ENCODE assay signal across 18 cellular contexts in the genomic region with DNA sequence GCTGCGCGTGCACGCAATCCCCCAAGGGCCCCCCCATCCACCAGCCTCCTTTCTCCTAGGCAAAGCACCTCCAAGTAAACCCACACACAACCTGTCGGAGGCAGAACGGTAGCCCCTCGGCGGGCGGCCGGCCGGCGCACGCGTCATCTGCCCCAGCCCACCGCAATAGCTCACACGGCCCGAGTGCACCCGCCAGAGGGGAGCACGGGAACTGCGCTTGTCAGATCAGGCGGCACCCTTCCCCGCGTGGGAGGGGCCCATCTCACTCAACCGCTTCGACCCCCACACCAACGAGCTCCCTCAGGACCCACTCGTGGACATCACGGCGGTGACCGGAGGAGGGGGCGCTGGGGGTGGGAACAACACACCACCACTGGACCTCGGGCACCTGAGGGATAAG.
DNase-seq lines count a peak whose midpoint lies in the region; ATAC-seq and TF ChIP-seq lines count a peak whose summit lies in the region.
"Had no signal": no experiment of that assay in that cellular context is flagged by ENCODE, and none has a peak within 500 bp of the region (broad histone marks: within the 10 kb centered on the region; RNA-seq: fewer than 3 reads in every experiment).

No MANE protein-coding gene starts in this region.

- peaks cover 30% of the 10 kb centered on the region for H3K36me3 Mint-ChIP-seq in GM23338 (ENCODE audit: low read depth)
- H3K36me3 Mint-ChIP-seq: CD4-positive, CD25-positive, alpha-beta regulatory T cell had no signal

- no peak overlapping the region for H3K4me3 Mint-ChIP-seq in GM23338
- H3K4me3 Mint-ChIP-seq: CD4-positive, CD25-positive, alpha-beta regulatory T cell had no signal

- peaks cover 9% of the 10 kb centered on the region for H3K27me3 Mint-ChIP-seq in GM23338 (ENCODE audit: insufficient read depth, low read depth, poor library complexity)
- H3K27me3 Mint-ChIP-seq: CD4-positive, CD25-positive, alpha-beta regulatory T cell had no signal

- TF ChIP-seq CTCF in GM23338 (conservative IDR thresholded peaks at IDR 0.05; ENCODE audit: low read depth in 2 of 2) (peak; percentile 39 to 56), parathyroid adenoma (IDR thresholded peaks at IDR 0.05) (no peak), upper lobe of right lung (IDR thresholded peaks at IDR 0.05) (no peak)

- H3K27me3 ChIP-seq in GM23338 (ENCODE audit: insufficient read depth) (peaks cover 41% of the 10 kb centered on the region), NT2/D1 (ENCODE audit: insufficient read depth, insufficient read length) (no peaks in the 10 kb centered on the region), iPS DF 6.9 (ENCODE audit: control insufficient read depth, insufficient read depth, low read length) (peaks cover 1% of the 10 kb centered on the region; the same call in 1 of the 2 replicates), parathyroid adenoma (ENCODE audit: control insufficient read depth, insufficient read depth, low read length) (no peaks in the 10 kb centered on the region), upper lobe of right lung (peaks cover 9% of the 10 kb centered on the region)

- H3K36me3 ChIP-seq in GM23338 (ENCODE audit: insufficient read depth), result no peaks in the 10 kb centered on the region
- no peaks in the 10 kb centered on the region for H3K36me3 ChIP-seq in NT2/D1 (ENCODE audit: insufficient read depth, insufficient read length, low read length)
- no peaks in the 10 kb centered on the region for H3K36me3 ChIP-seq in iPS DF 6.9 (ENCODE audit: control insufficient read depth, insufficient read depth, low read length)
- H3K36me3 ChIP-seq in parathyroid adenoma (ENCODE audit: control insufficient read depth, insufficient read depth, low read length), result no peaks in the 10 kb centered on the region
- no peaks in the 10 kb centered on the region for H3K36me3 ChIP-seq in upper lobe of right lung

- H2AFZ ChIP-seq in GM23338, result peak overlapping the region; percentile 74; the same call in 1 of the 2 replicates
- H2AFZ ChIP-seq in parathyroid adenoma, result no peak overlapping the region

- H3K9me3 ChIP-seq in NT2/D1 (ENCODE audit: insufficient read depth, low read length), result no peaks in the 10 kb centered on the region; the same call in 1 of the 2 replicates
- no peaks in the 10 kb centered on the region; the same call in 1 of the 2 replicates for H3K9me3 ChIP-seq in iPS DF 6.9 (ENCODE audit: control insufficient read depth, insufficient read depth, low read length)
- H3K9me3 ChIP-seq in parathyroid adenoma (ENCODE audit: control insufficient read depth, low read length), result no peaks in the 10 kb centered on the region
- no peaks in the 10 kb centered on the region for H3K9me3 ChIP-seq in upper lobe of right lung

- H3K9me2 ChIP-seq in GM23338 (ENCODE audit: insufficient read depth), result no peaks in the 10 kb centered on the region

- H4K20me1 ChIP-seq in GM23338 (replicated peaks; ENCODE audit: insufficient read depth), result no peaks in the 10 kb centered on the region

- H3K4me2 ChIP-seq in GM23338 (peak overlapping the region; percentile 83), parathyroid adenoma (ENCODE audit: low read length) (peak overlapping the region; percentile 50)

- H3K9ac ChIP-seq in NT2/D1 (ENCODE audit: insufficient read length, low read depth), result peak overlapping the region; percentile 56
- no peak overlapping the region for H3K9ac ChIP-seq in parathyroid adenoma

- no CpG with 5 or more reads among the region's 31 CpGs for WGBS in iPS DF 6.9 (ENCODE audit: insufficient coverage, insufficient read length)

- H3K27ac ChIP-seq in GM23338 (ENCODE audit: low read depth) (no peak overlapping the region), iPS DF 6.9 (ENCODE audit: low read length) (no peak overlapping the region), parathyroid adenoma (no peak overlapping the region), upper lobe of right lung (no peak overlapping the region)

- H3F3A ChIP-seq in GM23338 (replicated peaks; ENCODE audit: low read depth), result no peaks in the 10 kb centered on the region

- no peaks in the 10 kb centered on the region for H3K4me1 Mint-ChIP-seq in GM23338
- H3K4me1 Mint-ChIP-seq: CD4-positive, CD25-positive, alpha-beta regulatory T cell had no signal

- peak overlapping the region; percentile 67 for H3K4me3 ChIP-seq in GM23338
- H3K4me3 ChIP-seq in NT2/D1 (ENCODE audit: insufficient read length, low read depth), result peak overlapping the region; percentile 43
- peak overlapping the region; percentile 45; the same call in 1 of the 2 replicates for H3K4me3 ChIP-seq in iPS DF 6.9 (ENCODE audit: low read length)
- no peak overlapping the region for H3K4me3 ChIP-seq in parathyroid adenoma (ENCODE audit: low read depth, low read length)
- H3K4me3 ChIP-seq in upper lobe of right lung, result no peak overlapping the region

- H3K79me2 ChIP-seq in GM23338 (replicated peaks; ENCODE audit: insufficient read depth) (no peaks in the 10 kb centered on the region), parathyroid adenoma (no peaks in the 10 kb centered on the region)

- H3K4me1 ChIP-seq in GM23338 (ENCODE audit: insufficient read depth) (no peaks in the 10 kb centered on the region; the same call in 1 of the 2 replicates), NT2/D1 (ENCODE audit: insufficient read depth, insufficient read length) (no peaks in the 10 kb centered on the region), iPS DF 6.9 (ENCODE audit: control insufficient read depth, insufficient read depth, low read length) (no peaks in the 10 kb centered on the region), parathyroid adenoma (no peaks in the 10 kb centered on the region), upper lobe of right lung (no peaks in the 10 kb centered on the region)

- ATAC-seq in GM23338 (no peak), upper lobe of right lung (no peak), GM19351 (IDR thresholded peaks at IDR 0.05; ENCODE audit: unreplicated experiment) (no peak)
- no peak for ATAC-seq in stimulated activated naive CD8-positive, alpha-beta T cell treated with anti-CD3 and anti-CD28 coated beads, Interleukin-15, Interleukin-2, amounts not matched to agents 100 U/mL and 50 U/mL, for 24 hours
- ATAC-seq: HCT116, Right ventricle myocardium inferior had no signal

- peaks cover 55% of the 10 kb centered on the region for H3K9me3 Mint-ChIP-seq in GM23338

- DNase-seq in GM23338 (ENCODE audit: low spot score) (peak; percentile 54), NT2/D1 (ENCODE audit: low read depth, low spot score) (no peak), iPS DF 6.9 (ENCODE audit: low read depth, low spot score) (no peak), upper lobe of right lung (no peak)
- DNase-seq in stimulated activated naive CD8-positive, alpha-beta T cell treated with anti-CD3 and anti-CD28 coated beads, Interleukin-15, Interleukin-2, amounts not matched to agents 100 U/mL and 50 U/mL, for 24 hours, result no peak
- DNase-seq: CD4-positive, CD25-positive, alpha-beta regulatory T cell; Karpas-422; MV-4-11; NCI-H1694; NCI-H2081; NCI-H2171; NCI-H345; NCI-H526; OCI-M1 had no signal

- intact Hi-C loops in upper lobe of right lung (cut with DNase I), result no loop called here

- no peak overlapping the region for H3K27ac Mint-ChIP-seq in GM23338
- H3K27ac Mint-ChIP-seq: CD4-positive, CD25-positive, alpha-beta regulatory T cell had no signal

TF ChIP-seq in GM23338, 12 proteins besides CTCF, POLR2A, EP300 and RAD21 (continues in another document):
- TF ChIP-seq, protein P1, sequence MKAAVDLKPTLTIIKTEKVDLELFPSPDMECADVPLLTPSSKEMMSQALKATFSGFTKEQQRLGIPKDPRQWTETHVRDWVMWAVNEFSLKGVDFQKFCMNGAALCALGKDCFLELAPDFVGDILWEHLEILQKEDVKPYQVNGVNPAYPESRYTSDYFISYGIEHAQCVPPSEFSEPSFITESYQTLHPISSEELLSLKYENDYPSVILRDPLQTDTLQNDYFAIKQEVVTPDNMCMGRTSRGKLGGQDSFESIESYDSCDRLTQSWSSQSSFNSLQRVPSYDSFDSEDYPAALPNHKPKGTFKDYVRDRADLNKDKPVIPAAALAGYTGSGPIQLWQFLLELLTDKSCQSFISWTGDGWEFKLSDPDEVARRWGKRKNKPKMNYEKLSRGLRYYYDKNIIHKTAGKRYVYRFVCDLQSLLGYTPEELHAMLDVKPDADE (IDR thresholded peaks at IDR 0.05), result no peak
- TF ChIP-seq EZH2 (IDR thresholded peaks at IDR 0.05; ENCODE audit: low read depth, unreplicated experiment), result peak; percentile 28
- no peak for TF ChIP-seq JUNB (IDR thresholded peaks at IDR 0.05; ENCODE audit: unreplicated experiment)
- no peak for TF ChIP-seq ZNF114 (CRISPR knock-in tag; IDR thresholded peaks at IDR 0.05)

Comparison
In these comparisons a context has a peak if more than half of its experiments do, and no peak if none do; other contexts are left out.
1. H3K4me3 ChIP-seq: peak in GM23338 (single experiment), NT2/D1 (single experiment) and iPS DF 6.9 (single experiment); none in parathyroid adenoma (single experiment) and upper lobe of right lung (single experiment).
2. CTCF ChIP-seq: peak in GM23338 (2 of 2); none in parathyroid adenoma (single experiment) and upper lobe of right lung (single experiment).